ENCODE assay signal across 12 cellular contexts in the genomic region with DNA sequence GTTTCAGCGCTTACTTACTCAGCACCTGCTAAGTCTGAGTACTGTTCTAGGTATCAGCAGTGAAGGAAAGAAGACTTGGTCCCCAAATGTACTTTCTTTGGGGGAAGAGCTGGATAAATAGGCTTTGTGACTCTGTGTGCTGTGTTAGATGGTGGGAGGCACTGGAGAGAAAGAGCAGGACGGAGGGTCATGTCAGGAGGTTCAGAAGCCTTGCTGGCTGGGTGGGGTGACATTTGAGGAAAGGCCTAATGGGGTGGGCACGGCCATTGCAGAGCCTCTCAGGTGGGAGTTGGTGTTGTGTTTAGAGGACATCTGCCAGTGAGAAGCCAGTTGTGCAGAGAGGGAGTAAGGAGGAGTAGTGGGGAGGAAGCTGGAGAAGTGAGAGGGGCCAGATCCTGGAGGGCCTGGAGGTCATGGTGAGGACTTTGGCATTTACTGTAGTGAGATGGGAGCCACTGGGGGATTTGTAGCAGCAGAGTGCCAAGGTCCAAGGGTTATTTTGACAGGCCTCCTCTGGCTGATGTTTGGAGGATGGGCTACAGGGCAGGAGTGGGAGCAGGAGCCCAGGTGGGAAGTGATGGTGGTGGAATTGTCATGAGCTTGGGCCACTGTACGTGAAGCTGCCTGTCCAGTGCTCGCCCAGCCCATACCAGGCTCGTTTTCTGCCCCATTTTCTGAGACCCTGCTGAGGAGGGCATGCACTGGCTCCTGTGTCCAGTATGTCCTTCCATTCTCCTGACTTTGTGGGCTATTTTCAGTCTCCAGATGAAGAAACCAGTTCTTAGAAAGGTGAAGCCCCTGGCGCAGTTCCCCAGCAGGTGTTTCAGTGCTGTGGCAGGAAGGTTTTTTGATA. TPM values are rescaled to one million over a fixed set of nuclear protein-coding genes. Genes with fewer than 3 reads are reported as not detected.
DNase-seq lines count a peak whose midpoint lies in the region; TF ChIP-seq lines count a peak whose summit lies in the region.
"Had no signal": no experiment of that assay in that cellular context is flagged by ENCODE, and none has a peak within 500 bp of the region (broad histone marks: within the 10 kb centered on the region; RNA-seq: fewer than 3 reads in every experiment).

No MANE protein-coding gene starts in this region.

- TF ChIP-seq CTCF in C4-2B (conservative IDR thresholded peaks at IDR 0.05) (no peak), endodermal cell (conservative IDR thresholded peaks at IDR 0.05) (peak; percentile 12), parathyroid adenoma (IDR thresholded peaks at IDR 0.05) (no peak)

- H3K27ac ChIP-seq in C4-2B (peak overlapping the region; percentile 10), endodermal cell (ENCODE audit: low read depth, low read length) (no peak overlapping the region), parathyroid adenoma (peak overlapping the region; percentile 93)
- H3K27ac ChIP-seq: neutrophil had no signal

- H3K4me1 Mint-ChIP-seq in endodermal cell: peaks cover 7% of the 10 kb centered on the region

- peak overlapping the region; percentile 6 for H3K9ac ChIP-seq in NT2/D1 (ENCODE audit: insufficient read length, low read depth)
- H3K9ac ChIP-seq in endodermal cell (ENCODE audit: extremely low read depth, low read length, poor library complexity, severe bottlenecking): no peak overlapping the region
- H3K9ac ChIP-seq in parathyroid adenoma: no peak overlapping the region

- H3K27me3 ChIP-seq in NT2/D1 (ENCODE audit: insufficient read depth, insufficient read length): no peaks in the 10 kb centered on the region
- no peaks in the 10 kb centered on the region for H3K27me3 ChIP-seq in endodermal cell (ENCODE audit: control insufficient read depth, insufficient read depth, low read length, poor library complexity, severe bottlenecking)
- no peaks in the 10 kb centered on the region for H3K27me3 ChIP-seq in parathyroid adenoma (ENCODE audit: control insufficient read depth, insufficient read depth, low read length)
- H3K27me3 ChIP-seq: neutrophil had no signal

- 94% methylated on average over 4 to 7 of the region's 7 CpGs for WGBS in endodermal cell (ENCODE audit: insufficient coverage in 1 of 2, insufficient read length in 1 of 2), 2 experiments

- H3K9me3 Mint-ChIP-seq in endodermal cell: no peaks in the 10 kb centered on the region

- H3K4me1 ChIP-seq in NT2/D1 (ENCODE audit: insufficient read depth, insufficient read length) (no peaks in the 10 kb centered on the region), endodermal cell (ENCODE audit: control insufficient read depth, insufficient read depth, low read length) (peaks cover 5% of the 10 kb centered on the region), parathyroid adenoma (peaks cover 27% of the 10 kb centered on the region)

- no peak overlapping the region for H3K4me3 ChIP-seq in NT2/D1 (ENCODE audit: insufficient read length, low read depth)
- no peak overlapping the region for H3K4me3 ChIP-seq in endodermal cell (ENCODE audit: low read length)
- H3K4me3 ChIP-seq in parathyroid adenoma (ENCODE audit: low read depth, low read length): no peak overlapping the region

- H3K27ac Mint-ChIP-seq in endodermal cell: no peak overlapping the region

- H3K4me3 Mint-ChIP-seq in endodermal cell: no peak overlapping the region

- H3K36me3 ChIP-seq in NT2/D1 (ENCODE audit: insufficient read depth, insufficient read length, low read length) (peaks cover 46% of the 10 kb centered on the region), endodermal cell (ENCODE audit: control insufficient read depth, insufficient read depth, low read length) (peaks cover 9% of the 10 kb centered on the region), parathyroid adenoma (ENCODE audit: control insufficient read depth, insufficient read depth, low read length) (no peaks in the 10 kb centered on the region)
- H3K36me3 ChIP-seq: neutrophil had no signal

- no peaks in the 10 kb centered on the region for H3K27me3 Mint-ChIP-seq in endodermal cell (ENCODE audit: insufficient read depth)

- H3K4me2 ChIP-seq in parathyroid adenoma (ENCODE audit: low read length): no peak overlapping the region

- H3K9me3 ChIP-seq in NT2/D1 (ENCODE audit: insufficient read depth, low read length) (no peaks in the 10 kb centered on the region), endodermal cell (ENCODE audit: control insufficient read depth, low read length) (no peaks in the 10 kb centered on the region), parathyroid adenoma (ENCODE audit: control insufficient read depth, low read length) (no peaks in the 10 kb centered on the region)
- H3K9me3 ChIP-seq: neutrophil had no signal

- H3K36me3 Mint-ChIP-seq in endodermal cell (ENCODE audit: low read depth): peaks cover 22% of the 10 kb centered on the region

- no peak for DNase-seq in NT2/D1 (ENCODE audit: low read depth, low spot score)
- peak; percentile 35 for DNase-seq in endodermal cell
- no peak for DNase-seq in NOMO-1 treated with DMSO at 0.1 percent for 48 hours (lab: John Stamatoyannopoulos, UW; ENCODE audit: unreplicated experiment)
- DNase-seq in medulla oblongata (ENCODE audit: extremely low spot score): no peak
- DNase-seq in 8988T: no peak
- no peak for DNase-seq in dermis blood vessel endothelial cell
- DNase-seq: effector memory CD4-positive, alpha-beta T cell; GOT3; stimulated activated naive CD4-positive, alpha-beta T cell treated with Interleukin-2 at 50 U/mL for 16 hours had no signal

- H3K79me2 ChIP-seq in parathyroid adenoma: peaks cover 25% of the 10 kb centered on the region

- H2AFZ ChIP-seq in parathyroid adenoma: no peak overlapping the region

RNA-seq across cellular contexts. Expression of gene SDCBP2, which starts 0.9 kb away (rescaled TPM):
- total RNA-seq in endodermal cell: 1 to 10 TPM; 1.5 to 5.1 TPM
- 2.6 TPM for polyA plus RNA-seq in endodermal cell (2013, experiment 1 of 2)
- polyA plus RNA-seq in endodermal cell (2013, experiment 2 of 2): 3.0 TPM
- 4.6 and 6.0 TPM in 2 replicates for total RNA-seq in dermis blood vessel endothelial cell
